In the genomic region with DNA sequence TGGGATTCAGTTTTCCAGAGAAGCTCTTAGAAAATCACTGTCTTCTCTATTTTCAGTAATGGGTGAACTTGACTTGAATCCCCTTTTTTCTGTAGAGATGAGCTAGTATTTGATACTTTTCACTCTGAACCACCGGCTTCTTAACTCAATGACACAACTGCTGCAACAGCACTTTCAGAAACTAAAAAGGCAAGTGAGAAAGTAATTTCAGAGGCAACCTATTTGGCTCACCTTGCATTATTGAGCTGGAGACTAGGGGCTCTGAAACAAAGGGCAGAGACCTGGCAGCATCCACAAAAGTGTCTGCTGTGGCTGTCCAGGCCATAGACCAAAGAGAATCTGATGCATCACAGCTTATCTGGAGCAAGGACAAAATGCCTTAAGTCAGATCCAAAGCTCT, we compare ENCODE assay signal across 22 cellular contexts.
"Had no signal": no experiment of that assay in that cellular context is flagged by ENCODE, and none has a peak within 500 bp of the region (broad histone marks: within the 10 kb centered on the region; RNA-seq: fewer than 3 reads in every experiment).

No MANE protein-coding gene starts in this region.

- H3K4me2 ChIP-seq: PC-9, SK-N-SH had no signal

- H2AFZ ChIP-seq: PC-9 had no signal

- H3K36me3 Mint-ChIP-seq: T-cell had no signal

- H3K27me3 Mint-ChIP-seq: T-cell had no signal

- ATAC-seq: T-cell had no signal

- H3K27ac Mint-ChIP-seq: T-cell; T-helper 1 cell treated with Interleukin-12 subunit alpha and Interleukin-12 subunit beta and Interleukin-4 antibody, amounts not matched to agents 30 μg/mL and 1 μg/mL, for 36 hours had no signal

- H3K9ac ChIP-seq: SK-N-SH had no signal

- H3K27ac ChIP-seq: PC-9, RWPE1 had no signal

- H3K9me3 Mint-ChIP-seq: T-helper 1 cell treated with Interleukin-12 subunit alpha and Interleukin-12 subunit beta and Interleukin-4 antibody, amounts not matched to agents 30 μg/mL and 1 μg/mL, for 36 hours had no signal

- H3K4me3 ChIP-seq: MG63, PC-9 had no signal

- H3K36me3 ChIP-seq: MG63 had no signal

- H3K27me3 ChIP-seq: MG63 had no signal

- H3K4me1 Mint-ChIP-seq: T-cell had no signal

- DNase-seq: Karpas-422, KBM-7, MG63, NCI-H1092 treated with DMSO at 0.1 percent for 48 hours, NCI-H1436, NCI-H1694 treated with DMSO at 0.1 percent for 48 hours, NCI-H2029, NCI-H2081 treated with DMSO at 0.1 percent for 48 hours, NCI-H2171, NCI-H226, NCI-H446, NCI-H510A, NCI-H524 treated with DMSO at 0.1 percent for 48 hours, NCI-H69, OCI-M1, PC-9, SHP77, SK-N-SH, SW 1271, T-cell had no signal

- H3K9me2 ChIP-seq: SK-N-SH had no signal

- H3K4me3 Mint-ChIP-seq: T-cell; T-helper 1 cell treated with Interleukin-12 subunit alpha and Interleukin-12 subunit beta and Interleukin-4 antibody, amounts not matched to agents 30 μg/mL and 1 μg/mL, for 36 hours had no signal
